ENCODE assay signal across 28 cellular contexts in genomic region chr7:136452948-136453347, GRCh38.
"Had no signal": no experiment of that assay in that cellular context is flagged by ENCODE, and none has a peak within 500 bp of the region (broad histone marks: within the 10 kb centered on the region; RNA-seq: fewer than 3 reads in every experiment).

No MANE protein-coding gene starts in this region.

- H3K27ac Mint-ChIP-seq: dendritic cell treated with granulocyte-macrophage colony-stimulating factor and Interleukin-4, amounts not matched to agents 40 ng/mL and 50 ng/mL, for 4 days; effector memory CD8-positive, alpha-beta T cell; endodermal cell; mesothelial cell of epicardium; naive B cell had no signal

- H3K36me3 ChIP-seq: colonic mucosa, esophagus squamous epithelium, gastrocnemius medialis, heart right ventricle, left lung, lower lobe of right lung had no signal

- FAIRE-seq: endometrium, islet of Langerhans, keratinocyte had no signal

- DNase-seq: colonic mucosa; cortex of kidney; effector CD8-positive, alpha-beta T cell; effector memory CD8-positive, alpha-beta T cell; endodermal cell; erythroblast; esophagus squamous epithelium; foreskin fibroblast; foreskin melanocyte; gastrocnemius medialis; glutamatergic neuron; head of caudate nucleus; heart right ventricle; hippocampal formation; left cardiac atrium; left lung; left ventricle myocardium superior; lower lobe of right lung; mesenchymal stem cell; mucosa of descending colon; naive B cell had no signal

- ATAC-seq: effector memory CD8-positive, alpha-beta T cell; esophagus mucosa; gastrocnemius medialis; heart right ventricle; left cardiac atrium; left lung; left ventricle myocardium superior; lower lobe of right lung; mucosa of descending colon had no signal

- H3K27me3 ChIP-seq: colonic mucosa, esophagus squamous epithelium, gastrocnemius medialis, heart right ventricle, left lung had no signal

- H3K27ac ChIP-seq: colonic mucosa, epithelial cell of prostate, esophagus squamous epithelium, gastrocnemius medialis, heart right ventricle, left lung, lower lobe of right lung had no signal

- H3K27me3 Mint-ChIP-seq: dendritic cell treated with granulocyte-macrophage colony-stimulating factor and Interleukin-4, amounts not matched to agents 40 ng/mL and 50 ng/mL, for 4 days; effector memory CD8-positive, alpha-beta T cell; naive B cell had no signal

- H3K4me3 ChIP-seq: colonic mucosa, esophagus squamous epithelium, gastrocnemius medialis, heart right ventricle, left lung, lower lobe of right lung, mucosa of descending colon had no signal

- H3K4me1 ChIP-seq: colonic mucosa, esophagus squamous epithelium, gastrocnemius medialis, heart right ventricle, left lung, lower lobe of right lung had no signal

- H3K36me3 Mint-ChIP-seq: mesothelial cell of epicardium, naive B cell had no signal

- H3K9me3 ChIP-seq: colonic mucosa, gastrocnemius medialis, lower lobe of right lung had no signal

- H3K4me1 Mint-ChIP-seq: mesothelial cell of epicardium, naive B cell had no signal

- H3K4me3 Mint-ChIP-seq: dendritic cell treated with granulocyte-macrophage colony-stimulating factor and Interleukin-4, amounts not matched to agents 40 ng/mL and 50 ng/mL, for 4 days; effector memory CD8-positive, alpha-beta T cell; endodermal cell; mesothelial cell of epicardium; naive B cell had no signal
